1 cellular context compared by ENCODE assay signal in the genomic region with DNA sequence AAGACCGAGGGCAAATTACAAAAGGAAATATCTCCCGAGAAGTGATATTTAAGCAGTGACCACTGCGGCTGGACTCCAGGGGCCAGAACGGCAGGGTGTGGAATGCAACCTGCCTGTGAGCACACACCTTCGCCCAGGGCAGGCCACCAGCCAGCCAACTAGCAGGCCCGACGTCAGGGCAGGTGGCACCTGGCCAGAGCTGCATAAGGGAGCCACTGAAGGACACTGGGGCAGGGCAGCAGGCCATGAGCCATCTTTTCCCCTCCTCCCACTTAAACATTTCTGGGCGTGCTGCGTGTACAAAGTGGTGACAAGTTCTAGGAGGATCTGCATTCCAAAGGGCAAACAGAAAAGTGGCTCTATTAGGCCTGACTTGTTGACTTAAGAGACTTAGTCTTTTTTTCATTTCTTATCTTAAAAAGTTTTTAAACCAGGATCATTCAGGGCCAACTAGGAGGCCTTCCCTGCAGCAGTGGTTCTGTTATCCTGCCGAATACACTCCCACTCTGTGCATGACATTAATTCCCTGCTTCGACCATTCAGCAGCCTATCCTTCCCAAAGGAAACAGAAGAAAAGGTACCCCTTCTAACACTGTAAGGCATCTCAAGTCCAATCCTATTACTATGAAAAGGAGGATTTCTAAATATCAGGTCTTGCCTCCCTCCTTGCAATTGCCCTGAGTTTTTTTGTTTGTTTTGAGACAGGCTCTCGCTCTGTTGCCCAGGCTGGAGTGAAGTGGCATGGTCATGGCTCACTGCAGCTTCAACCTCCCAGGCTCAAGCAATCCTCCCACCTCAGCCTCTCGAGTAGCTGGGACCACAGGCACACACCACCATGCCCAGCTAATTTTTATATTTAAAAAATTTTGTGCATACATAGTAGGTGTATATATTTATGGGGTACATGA.
TF ChIP-seq lines count a peak whose summit lies in the region.

No MANE protein-coding gene starts in this region.

TF ChIP-seq in HepG2, 621 proteins besides CTCF, POLR2A, EP300 and RAD21 (continued from another document and continues in another):
- no peak for TF ChIP-seq ZNF839 (CRISPR knock-in tag; IDR thresholded peaks at IDR 0.05; ENCODE audit: borderline replicate concordance)
- no peak for TF ChIP-seq ZNF274 (CRISPR knock-in tag; IDR thresholded peaks at IDR 0.05)
- no peak for TF ChIP-seq PRMT3 (CRISPR knock-in tag; IDR thresholded peaks at IDR 0.05; ENCODE audit: borderline replicate concordance, low read depth)
- TF ChIP-seq ZNF33B (CRISPR knock-in tag; IDR thresholded peaks at IDR 0.05), result no peak
- TF ChIP-seq HOXA3 (CRISPR knock-in tag; IDR thresholded peaks at IDR 0.05), result peak; percentile 57
- TF ChIP-seq KMT2B (CRISPR knock-in tag; IDR thresholded peaks at IDR 0.05), result peak; percentile 23; the same call in 1 of the 2 replicates
- TF ChIP-seq, protein P1, sequence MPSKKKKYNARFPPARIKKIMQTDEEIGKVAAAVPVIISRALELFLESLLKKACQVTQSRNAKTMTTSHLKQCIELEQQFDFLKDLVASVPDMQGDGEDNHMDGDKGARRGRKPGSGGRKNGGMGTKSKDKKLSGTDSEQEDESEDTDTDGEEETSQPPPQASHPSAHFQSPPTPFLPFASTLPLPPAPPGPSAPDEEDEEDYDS (CRISPR knock-in tag; IDR thresholded peaks at IDR 0.05), result no peak
- 0 out of 2 replicates have a peak, but pooled peaks have one; percentile 26 for TF ChIP-seq MED13 (CRISPR knock-in tag; IDR thresholded peaks at IDR 0.05)
- TF ChIP-seq, protein P2, sequence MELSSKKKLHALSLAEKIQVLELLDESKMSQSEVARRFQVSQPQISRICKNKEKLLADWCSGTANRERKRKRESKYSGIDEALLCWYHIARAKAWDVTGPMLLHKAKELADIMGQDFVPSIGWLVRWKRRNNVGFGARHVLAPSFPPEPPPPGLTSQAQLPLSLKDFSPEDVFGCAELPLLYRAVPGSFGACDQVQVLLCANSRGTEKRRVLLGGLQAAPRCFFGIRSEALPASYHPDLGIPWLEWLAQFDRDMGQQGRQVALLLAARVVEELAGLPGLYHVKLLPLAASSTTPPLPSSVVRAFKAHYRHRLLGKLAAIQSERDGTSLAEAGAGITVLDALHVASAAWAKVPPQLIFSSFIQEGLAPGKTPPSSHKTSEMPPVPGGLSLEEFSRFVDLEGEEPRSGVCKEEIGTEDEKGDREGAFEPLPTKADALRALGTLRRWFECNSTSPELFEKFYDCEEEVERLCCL (CRISPR knock-in tag; IDR thresholded peaks at IDR 0.05; ENCODE audit: borderline replicate concordance), result no peak
- peak; percentile 86 for TF ChIP-seq MED1 (CRISPR knock-in tag; IDR thresholded peaks at IDR 0.05)
- no peak for TF ChIP-seq FOXK1 (CRISPR knock-in tag; IDR thresholded peaks at IDR 0.05; ENCODE audit: borderline replicate concordance, low read depth)
- TF ChIP-seq, protein P3, sequence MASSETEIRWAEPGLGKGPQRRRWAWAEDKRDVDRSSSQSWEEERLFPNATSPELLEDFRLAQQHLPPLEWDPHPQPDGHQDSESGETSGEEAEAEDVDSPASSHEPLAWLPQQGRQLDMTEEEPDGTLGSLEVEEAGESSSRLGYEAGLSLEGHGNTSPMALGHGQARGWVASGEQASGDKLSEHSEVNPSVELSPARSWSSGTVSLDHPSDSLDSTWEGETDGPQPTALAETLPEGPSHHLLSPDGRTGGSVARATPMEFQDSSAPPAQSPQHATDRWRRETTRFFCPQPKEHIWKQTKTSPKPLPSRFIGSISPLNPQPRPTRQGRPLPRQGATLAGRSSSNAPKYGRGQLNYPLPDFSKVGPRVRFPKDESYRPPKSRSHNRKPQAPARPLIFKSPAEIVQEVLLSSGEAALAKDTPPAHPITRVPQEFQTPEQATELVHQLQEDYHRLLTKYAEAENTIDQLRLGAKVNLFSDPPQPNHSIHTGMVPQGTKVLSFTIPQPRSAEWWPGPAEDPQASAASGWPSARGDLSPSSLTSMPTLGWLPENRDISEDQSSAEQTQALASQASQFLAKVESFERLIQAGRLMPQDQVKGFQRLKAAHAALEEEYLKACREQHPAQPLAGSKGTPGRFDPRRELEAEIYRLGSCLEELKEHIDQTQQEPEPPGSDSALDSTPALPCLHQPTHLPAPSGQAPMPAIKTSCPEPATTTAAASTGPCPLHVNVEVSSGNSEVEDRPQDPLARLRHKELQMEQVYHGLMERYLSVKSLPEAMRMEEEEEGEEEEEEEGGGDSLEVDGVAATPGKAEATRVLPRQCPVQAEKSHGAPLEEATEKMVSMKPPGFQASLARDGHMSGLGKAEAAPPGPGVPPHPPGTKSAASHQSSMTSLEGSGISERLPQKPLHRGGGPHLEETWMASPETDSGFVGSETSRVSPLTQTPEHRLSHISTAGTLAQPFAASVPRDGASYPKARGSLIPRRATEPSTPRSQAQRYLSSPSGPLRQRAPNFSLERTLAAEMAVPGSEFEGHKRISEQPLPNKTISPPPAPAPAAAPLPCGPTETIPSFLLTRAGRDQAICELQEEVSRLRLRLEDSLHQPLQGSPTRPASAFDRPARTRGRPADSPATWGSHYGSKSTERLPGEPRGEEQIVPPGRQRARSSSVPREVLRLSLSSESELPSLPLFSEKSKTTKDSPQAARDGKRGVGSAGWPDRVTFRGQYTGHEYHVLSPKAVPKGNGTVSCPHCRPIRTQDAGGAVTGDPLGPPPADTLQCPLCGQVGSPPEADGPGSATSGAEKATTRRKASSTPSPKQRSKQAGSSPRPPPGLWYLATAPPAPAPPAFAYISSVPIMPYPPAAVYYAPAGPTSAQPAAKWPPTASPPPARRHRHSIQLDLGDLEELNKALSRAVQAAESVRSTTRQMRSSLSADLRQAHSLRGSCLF (CRISPR knock-in tag; IDR thresholded peaks at IDR 0.05; ENCODE audit: borderline replicate concordance), result no peak
- no peak for TF ChIP-seq SOX6 (IDR thresholded peaks at IDR 0.05)
- peak; percentile 75 for TF ChIP-seq SOX6 (CRISPR knock-in tag; IDR thresholded peaks at IDR 0.05)
- TF ChIP-seq, protein P4, sequence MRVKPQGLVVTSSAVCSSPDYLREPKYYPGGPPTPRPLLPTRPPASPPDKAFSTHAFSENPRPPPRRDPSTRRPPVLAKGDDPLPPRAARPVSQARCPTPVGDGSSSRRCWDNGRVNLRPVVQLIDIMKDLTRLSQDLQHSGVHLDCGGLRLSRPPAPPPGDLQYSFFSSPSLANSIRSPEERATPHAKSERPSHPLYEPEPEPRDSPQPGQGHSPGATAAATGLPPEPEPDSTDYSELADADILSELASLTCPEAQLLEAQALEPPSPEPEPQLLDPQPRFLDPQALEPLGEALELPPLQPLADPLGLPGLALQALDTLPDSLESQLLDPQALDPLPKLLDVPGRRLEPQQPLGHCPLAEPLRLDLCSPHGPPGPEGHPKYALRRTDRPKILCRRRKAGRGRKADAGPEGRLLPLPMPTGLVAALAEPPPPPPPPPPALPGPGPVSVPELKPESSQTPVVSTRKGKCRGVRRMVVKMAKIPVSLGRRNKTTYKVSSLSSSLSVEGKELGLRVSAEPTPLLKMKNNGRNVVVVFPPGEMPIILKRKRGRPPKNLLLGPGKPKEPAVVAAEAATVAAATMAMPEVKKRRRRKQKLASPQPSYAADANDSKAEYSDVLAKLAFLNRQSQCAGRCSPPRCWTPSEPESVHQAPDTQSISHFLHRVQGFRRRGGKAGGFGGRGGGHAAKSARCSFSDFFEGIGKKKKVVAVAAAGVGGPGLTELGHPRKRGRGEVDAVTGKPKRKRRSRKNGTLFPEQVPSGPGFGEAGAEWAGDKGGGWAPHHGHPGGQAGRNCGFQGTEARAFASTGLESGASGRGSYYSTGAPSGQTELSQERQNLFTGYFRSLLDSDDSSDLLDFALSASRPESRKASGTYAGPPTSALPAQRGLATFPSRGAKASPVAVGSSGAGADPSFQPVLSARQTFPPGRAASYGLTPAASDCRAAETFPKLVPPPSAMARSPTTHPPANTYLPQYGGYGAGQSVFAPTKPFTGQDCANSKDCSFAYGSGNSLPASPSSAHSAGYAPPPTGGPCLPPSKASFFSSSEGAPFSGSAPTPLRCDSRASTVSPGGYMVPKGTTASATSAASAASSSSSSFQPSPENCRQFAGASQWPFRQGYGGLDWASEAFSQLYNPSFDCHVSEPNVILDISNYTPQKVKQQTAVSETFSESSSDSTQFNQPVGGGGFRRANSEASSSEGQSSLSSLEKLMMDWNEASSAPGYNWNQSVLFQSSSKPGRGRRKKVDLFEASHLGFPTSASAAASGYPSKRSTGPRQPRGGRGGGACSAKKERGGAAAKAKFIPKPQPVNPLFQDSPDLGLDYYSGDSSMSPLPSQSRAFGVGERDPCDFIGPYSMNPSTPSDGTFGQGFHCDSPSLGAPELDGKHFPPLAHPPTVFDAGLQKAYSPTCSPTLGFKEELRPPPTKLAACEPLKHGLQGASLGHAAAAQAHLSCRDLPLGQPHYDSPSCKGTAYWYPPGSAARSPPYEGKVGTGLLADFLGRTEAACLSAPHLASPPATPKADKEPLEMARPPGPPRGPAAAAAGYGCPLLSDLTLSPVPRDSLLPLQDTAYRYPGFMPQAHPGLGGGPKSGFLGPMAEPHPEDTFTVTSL (CRISPR knock-in tag; IDR thresholded peaks at IDR 0.05; ENCODE audit: borderline replicate concordance), result peak; percentile 31; the same call in 1 of the 2 replicates
- TF ChIP-seq SAP130 (CRISPR knock-in tag; IDR thresholded peaks at IDR 0.05; ENCODE audit: low read depth), result peak; percentile 76
- TF ChIP-seq ZMYM4 (CRISPR knock-in tag; IDR thresholded peaks at IDR 0.05), result peak; percentile 87
- peak; percentile 78 for TF ChIP-seq FOXA3 (CRISPR knock-in tag; IDR thresholded peaks at IDR 0.05)
- TF ChIP-seq, protein P5, sequence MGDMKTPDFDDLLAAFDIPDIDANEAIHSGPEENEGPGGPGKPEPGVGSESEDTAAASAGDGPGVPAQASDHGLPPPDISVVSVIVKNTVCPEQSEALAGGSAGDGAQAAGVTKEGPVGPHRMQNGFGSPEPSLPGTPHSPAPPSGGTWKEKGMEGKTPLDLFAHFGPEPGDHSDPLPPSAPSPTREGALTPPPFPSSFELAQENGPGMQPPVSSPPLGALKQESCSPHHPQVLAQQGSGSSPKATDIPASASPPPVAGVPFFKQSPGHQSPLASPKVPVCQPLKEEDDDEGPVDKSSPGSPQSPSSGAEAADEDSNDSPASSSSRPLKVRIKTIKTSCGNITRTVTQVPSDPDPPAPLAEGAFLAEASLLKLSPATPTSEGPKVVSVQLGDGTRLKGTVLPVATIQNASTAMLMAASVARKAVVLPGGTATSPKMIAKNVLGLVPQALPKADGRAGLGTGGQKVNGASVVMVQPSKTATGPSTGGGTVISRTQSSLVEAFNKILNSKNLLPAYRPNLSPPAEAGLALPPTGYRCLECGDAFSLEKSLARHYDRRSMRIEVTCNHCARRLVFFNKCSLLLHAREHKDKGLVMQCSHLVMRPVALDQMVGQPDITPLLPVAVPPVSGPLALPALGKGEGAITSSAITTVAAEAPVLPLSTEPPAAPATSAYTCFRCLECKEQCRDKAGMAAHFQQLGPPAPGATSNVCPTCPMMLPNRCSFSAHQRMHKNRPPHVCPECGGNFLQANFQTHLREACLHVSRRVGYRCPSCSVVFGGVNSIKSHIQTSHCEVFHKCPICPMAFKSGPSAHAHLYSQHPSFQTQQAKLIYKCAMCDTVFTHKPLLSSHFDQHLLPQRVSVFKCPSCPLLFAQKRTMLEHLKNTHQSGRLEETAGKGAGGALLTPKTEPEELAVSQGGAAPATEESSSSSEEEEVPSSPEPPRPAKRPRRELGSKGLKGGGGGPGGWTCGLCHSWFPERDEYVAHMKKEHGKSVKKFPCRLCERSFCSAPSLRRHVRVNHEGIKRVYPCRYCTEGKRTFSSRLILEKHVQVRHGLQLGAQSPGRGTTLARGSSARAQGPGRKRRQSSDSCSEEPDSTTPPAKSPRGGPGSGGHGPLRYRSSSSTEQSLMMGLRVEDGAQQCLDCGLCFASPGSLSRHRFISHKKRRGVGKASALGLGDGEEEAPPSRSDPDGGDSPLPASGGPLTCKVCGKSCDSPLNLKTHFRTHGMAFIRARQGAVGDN (CRISPR knock-in tag; IDR thresholded peaks at IDR 0.05), result peak; percentile 99
- TF ChIP-seq NR1H2 (CRISPR knock-in tag; IDR thresholded peaks at IDR 0.05; ENCODE audit: borderline replicate concordance, low read depth), result no peak
- no peak for TF ChIP-seq ZNF12 (CRISPR knock-in tag; IDR thresholded peaks at IDR 0.05)
- TF ChIP-seq, protein P6, sequence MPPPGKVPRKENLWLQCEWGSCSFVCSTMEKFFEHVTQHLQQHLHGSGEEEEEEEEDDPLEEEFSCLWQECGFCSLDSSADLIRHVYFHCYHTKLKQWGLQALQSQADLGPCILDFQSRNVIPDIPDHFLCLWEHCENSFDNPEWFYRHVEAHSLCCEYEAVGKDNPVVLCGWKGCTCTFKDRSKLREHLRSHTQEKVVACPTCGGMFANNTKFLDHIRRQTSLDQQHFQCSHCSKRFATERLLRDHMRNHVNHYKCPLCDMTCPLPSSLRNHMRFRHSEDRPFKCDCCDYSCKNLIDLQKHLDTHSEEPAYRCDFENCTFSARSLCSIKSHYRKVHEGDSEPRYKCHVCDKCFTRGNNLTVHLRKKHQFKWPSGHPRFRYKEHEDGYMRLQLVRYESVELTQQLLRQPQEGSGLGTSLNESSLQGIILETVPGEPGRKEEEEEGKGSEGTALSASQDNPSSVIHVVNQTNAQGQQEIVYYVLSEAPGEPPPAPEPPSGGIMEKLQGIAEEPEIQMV (CRISPR knock-in tag; IDR thresholded peaks at IDR 0.05; ENCODE audit: low read depth), result no peak
- no peak for TF ChIP-seq SMAD3 (CRISPR knock-in tag; IDR thresholded peaks at IDR 0.05)
- TF ChIP-seq, protein P7, sequence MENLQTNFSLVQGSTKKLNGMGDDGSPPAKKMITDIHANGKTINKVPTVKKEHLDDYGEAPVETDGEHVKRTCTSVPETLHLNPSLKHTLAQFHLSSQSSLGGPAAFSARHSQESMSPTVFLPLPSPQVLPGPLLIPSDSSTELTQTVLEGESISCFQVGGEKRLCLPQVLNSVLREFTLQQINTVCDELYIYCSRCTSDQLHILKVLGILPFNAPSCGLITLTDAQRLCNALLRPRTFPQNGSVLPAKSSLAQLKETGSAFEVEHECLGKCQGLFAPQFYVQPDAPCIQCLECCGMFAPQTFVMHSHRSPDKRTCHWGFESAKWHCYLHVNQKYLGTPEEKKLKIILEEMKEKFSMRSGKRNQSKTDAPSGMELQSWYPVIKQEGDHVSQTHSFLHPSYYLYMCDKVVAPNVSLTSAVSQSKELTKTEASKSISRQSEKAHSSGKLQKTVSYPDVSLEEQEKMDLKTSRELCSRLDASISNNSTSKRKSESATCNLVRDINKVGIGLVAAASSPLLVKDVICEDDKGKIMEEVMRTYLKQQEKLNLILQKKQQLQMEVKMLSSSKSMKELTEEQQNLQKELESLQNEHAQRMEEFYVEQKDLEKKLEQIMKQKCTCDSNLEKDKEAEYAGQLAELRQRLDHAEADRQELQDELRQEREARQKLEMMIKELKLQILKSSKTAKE (CRISPR knock-in tag; IDR thresholded peaks at IDR 0.05; ENCODE audit: borderline replicate concordance), result no peak
- TF ChIP-seq MIER3 (CRISPR knock-in tag; IDR thresholded peaks at IDR 0.05; ENCODE audit: borderline replicate concordance), result peak; percentile 35; the same call in 1 of the 2 replicates
- no peak for TF ChIP-seq ZNF468 (CRISPR knock-in tag; IDR thresholded peaks at IDR 0.05)
- peak; percentile 57; the same call in 1 of the 2 replicates for TF ChIP-seq MYC (CRISPR knock-in tag; IDR thresholded peaks at IDR 0.05; ENCODE audit: borderline replicate concordance)
- peak; percentile 44 for TF ChIP-seq POGZ (CRISPR knock-in tag; IDR thresholded peaks at IDR 0.05)
- no peak for TF ChIP-seq SALL2 (CRISPR knock-in tag; IDR thresholded peaks at IDR 0.05)
- no peak for TF ChIP-seq REXO4 (CRISPR knock-in tag; IDR thresholded peaks at IDR 0.05; ENCODE audit: borderline replicate concordance)
- TF ChIP-seq CAMTA2 (CRISPR knock-in tag; IDR thresholded peaks at IDR 0.05; ENCODE audit: borderline replicate concordance), result no peak
- peak; percentile 35; the same call in 1 of the 2 replicates for TF ChIP-seq GABPB1 (CRISPR knock-in tag; IDR thresholded peaks at IDR 0.05)
- peak; percentile 72; the same call in 1 of the 2 replicates for TF ChIP-seq ZNF292 (CRISPR knock-in tag; IDR thresholded peaks at IDR 0.05; ENCODE audit: borderline replicate concordance, low read depth)
- no peak for TF ChIP-seq CCAR2 (optimal IDR thresholded peaks at IDR 0.05; ENCODE audit: low read depth, low read length)
